ENCODE assay signal across 36 cellular contexts in the genomic region with DNA sequence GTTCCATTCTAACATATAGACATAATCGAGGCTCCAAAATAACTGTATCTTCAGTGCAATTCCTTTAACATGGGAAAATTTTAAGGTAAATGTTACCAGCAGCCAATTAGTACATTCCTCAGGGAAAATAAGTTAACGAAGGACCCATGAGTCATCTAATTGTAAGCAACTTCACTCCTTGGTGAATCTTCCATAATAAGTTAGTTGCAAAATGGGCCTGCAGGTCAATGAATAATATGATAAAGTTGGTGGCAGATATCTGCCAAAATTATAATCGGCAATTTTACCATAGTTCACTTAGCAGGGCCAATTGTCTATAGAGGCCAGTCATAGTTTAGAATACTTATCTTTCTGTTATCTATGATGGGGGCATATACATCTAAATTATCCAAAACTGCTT.
"Had no signal": no experiment of that assay in that cellular context is flagged by ENCODE, and none has a peak within 500 bp of the region (broad histone marks: within the 10 kb centered on the region; RNA-seq: fewer than 3 reads in every experiment).

No MANE protein-coding gene starts in this region.

- H3K4me1 ChIP-seq: adrenal gland, body of pancreas, breast epithelium had no signal

- H3K27me3 Mint-ChIP-seq: activated B cell treated with CpG ODN at 0.5 μM for 24 hours; activated CD4-positive, alpha-beta memory T cell treated with anti-CD3 and anti-CD28 coated beads for 36 hours; activated CD4-positive, alpha-beta T cell treated with anti-CD3 and anti-CD28 coated beads, Interleukin-2, amount 10 ng/mL, durations not matched to agents 24 days and 14 days; activated CD8-positive, alpha-beta T cell treated with anti-CD3 and anti-CD28 coated beads for 36 hours; activated naive CD8-positive, alpha-beta T cell treated with anti-CD3 and anti-CD28 coated beads for 36 hours; activated T-helper 17 cell treated with anti-CD3 and anti-CD28 coated beads, Interleukin-2, amount 50 U/mL, for 72 hours had no signal

- H3K27ac Mint-ChIP-seq: activated B cell treated with CpG ODN at 0.5 μM for 24 hours; activated CD4-positive, alpha-beta memory T cell treated with anti-CD3 and anti-CD28 coated beads for 36 hours; activated CD4-positive, alpha-beta T cell treated with anti-CD3 and anti-CD28 coated beads, Interleukin-2, amount 10 ng/mL, durations not matched to agents 24 days and 14 days; activated CD8-positive, alpha-beta T cell treated with anti-CD3 and anti-CD28 coated beads for 36 hours; activated naive CD4-positive, alpha-beta T cell treated with anti-CD3 and anti-CD28 coated beads for 36 hours; activated naive CD4-positive, alpha-beta T cell treated with anti-CD3 and anti-CD28 coated beads, Interleukin-2, amount 50 U/mL, for 72 hours; activated naive CD8-positive, alpha-beta T cell treated with anti-CD3 and anti-CD28 coated beads for 36 hours; activated T-cell treated with anti-CD3 and anti-CD28 coated beads, Interleukin-2, amount 50 U/mL, for 72 hours; activated T-helper 1 cell treated with anti-CD3 and anti-CD28 coated beads, Interleukin-12 subunit alpha, Interleukin-12 subunit beta, Interleukin-2, Interleukin-4 antibody, amounts not matched to agents 30 ng/mL and 10 ng/mL and 1 ng/mL, durations not matched to agents 14 hours and 24 hours and 36 hours; activated T-helper 17 cell treated with anti-CD3 and anti-CD28 coated beads, Interleukin-2, amount 50 U/mL, for 72 hours; T-helper 1 cell treated with Interleukin-12 subunit alpha and Interleukin-12 subunit beta and Interleukin-4 antibody, amounts not matched to agents 30 μg/mL and 1 μg/mL, for 36 hours; T-helper 2 cell treated with Interferon-gamma antibody and Interleukin-4, amounts not matched to agents 5 μg/mL and 100 μg/mL, for 36 hours had no signal

- H3K9me3 Mint-ChIP-seq: activated B cell treated with CpG ODN at 0.5 μM for 24 hours; activated CD4-positive, alpha-beta memory T cell treated with anti-CD3 and anti-CD28 coated beads for 36 hours; activated CD4-positive, alpha-beta T cell treated with anti-CD3 and anti-CD28 coated beads, Interleukin-2, amount 10 ng/mL, durations not matched to agents 24 days and 14 days; activated CD8-positive, alpha-beta T cell treated with anti-CD3 and anti-CD28 coated beads for 36 hours; activated naive CD4-positive, alpha-beta T cell treated with anti-CD3 and anti-CD28 coated beads for 36 hours; activated naive CD4-positive, alpha-beta T cell treated with anti-CD3 and anti-CD28 coated beads, Interleukin-2, amount 50 U/mL, for 72 hours; activated naive CD8-positive, alpha-beta T cell treated with anti-CD3 and anti-CD28 coated beads for 36 hours; activated T-cell treated with anti-CD3 and anti-CD28 coated beads, Interleukin-2, amount 50 U/mL, for 4 hours; activated T-cell treated with anti-CD3 and anti-CD28 coated beads, Interleukin-2, amount 50 U/mL, for 72 hours; activated T-helper 1 cell treated with anti-CD3 and anti-CD28 coated beads, Interleukin-12 subunit alpha, Interleukin-12 subunit beta, Interleukin-2, Interleukin-4 antibody, amounts not matched to agents 30 ng/mL and 10 ng/mL and 1 ng/mL, durations not matched to agents 14 hours and 24 hours and 36 hours; activated T-helper 17 cell treated with anti-CD3 and anti-CD28 coated beads, Interleukin-2, amount 50 U/mL, for 72 hours; T-helper 1 cell treated with Interleukin-12 subunit alpha and Interleukin-12 subunit beta and Interleukin-4 antibody, amounts not matched to agents 30 μg/mL and 1 μg/mL, for 36 hours; T-helper 2 cell treated with Interferon-gamma antibody and Interleukin-4, amounts not matched to agents 5 μg/mL and 100 μg/mL, for 36 hours had no signal

- H3K4me1 Mint-ChIP-seq: activated CD4-positive, alpha-beta T cell treated with anti-CD3 and anti-CD28 coated beads, Interleukin-2, amount 10 ng/mL, durations not matched to agents 24 days and 14 days; activated naive CD8-positive, alpha-beta T cell treated with anti-CD3 and anti-CD28 coated beads for 36 hours; activated T-helper 17 cell treated with anti-CD3 and anti-CD28 coated beads, Interleukin-2, amount 50 U/mL, for 72 hours had no signal

- H3K36me3 ChIP-seq: adrenal gland, brain microvascular endothelial cell, breast epithelium, WERI-Rb-1 had no signal

- H3K4me3 ChIP-seq: adrenal gland, body of pancreas, breast epithelium had no signal

- H3K36me3 Mint-ChIP-seq: activated naive CD4-positive, alpha-beta T cell treated with anti-CD3 and anti-CD28 coated beads, Interleukin-2, amount 50 U/mL, for 72 hours; activated naive CD8-positive, alpha-beta T cell treated with anti-CD3 and anti-CD28 coated beads for 36 hours had no signal

- DNase-seq: activated B cell treated with CpG ODN at 0.5 μM for 24 hours; activated CD4-positive, alpha-beta memory T cell treated with anti-CD3 and anti-CD28 coated beads for 36 hours; activated CD4-positive, alpha-beta T cell treated with anti-CD3 and anti-CD28 coated beads for 4 hours; activated CD4-positive, alpha-beta T cell treated with anti-CD3 and anti-CD28 coated beads, Interleukin-2, amount 10 ng/mL, durations not matched to agents 24 days and 14 days; activated CD4-positive, alpha-beta T cell treated with anti-CD3 and anti-CD28 coated beads, Interleukin-2, amount 50 U/mL, for 1 hour; activated CD4-positive, alpha-beta T cell treated with anti-CD3 and anti-CD28 coated beads, Interleukin-2, amount 50 U/mL, for 4 hours; activated CD4-positive, CD25-positive, alpha-beta regulatory T cell treated with anti-CD3 and anti-CD28 coated beads, Interleukin-2, amount 50 U/mL, for 72 hours; activated CD8-positive, alpha-beta memory T cell treated with anti-CD3 and anti-CD28 coated beads, Interleukin-2, amount 50 U/mL, for 4 hours; activated CD8-positive, alpha-beta T cell treated with anti-CD3 and anti-CD28 coated beads for 36 hours; activated effector memory CD4-positive, alpha-beta T cell treated with anti-CD3 and anti-CD28 coated beads, Interleukin-2, amount 50 U/mL, for 16 hours; activated gamma-delta T cell treated with Interleukin-2 at 50 U/mL for 16 hours; activated naive CD4-positive, alpha-beta T cell; activated naive CD4-positive, alpha-beta T cell treated with anti-CD3 and anti-CD28 coated beads for 36 hours; activated naive CD4-positive, alpha-beta T cell treated with anti-CD3 and anti-CD28 coated beads, Interleukin-2, amount 50 U/mL, for 16 hours; activated naive CD8-positive, alpha-beta T cell treated with anti-CD3 and anti-CD28 coated beads for 36 hours; activated T-cell treated with anti-CD3 and anti-CD28 coated beads for 4 hours; activated T-cell treated with anti-CD3 and anti-CD28 coated beads, Interleukin-2, amount 50 U/mL, for 1 hour; activated T-cell treated with anti-CD3 and anti-CD28 coated beads, Interleukin-2, amount 50 U/mL, for 4 hours; activated T-cell treated with anti-CD3 and anti-CD28 coated beads, Interleukin-2, amount 50 U/mL, for 72 hours; adrenal gland; amniotic stem cell; aorta; body of pancreas; brain microvascular endothelial cell; central memory CD4-positive, alpha-beta T cell; T-helper 2 cell; T-helper 9 cell; WERI-Rb-1 had no signal

- H3K9me3 ChIP-seq: adrenal gland, body of pancreas, breast epithelium had no signal

- H3K4me3 Mint-ChIP-seq: activated B cell treated with CpG ODN at 0.5 μM for 24 hours; activated CD4-positive, alpha-beta memory T cell treated with anti-CD3 and anti-CD28 coated beads for 36 hours; activated CD4-positive, alpha-beta T cell treated with anti-CD3 and anti-CD28 coated beads, Interleukin-2, amount 10 ng/mL, durations not matched to agents 24 days and 14 days; activated CD8-positive, alpha-beta T cell treated with anti-CD3 and anti-CD28 coated beads for 36 hours; activated naive CD4-positive, alpha-beta T cell treated with anti-CD3 and anti-CD28 coated beads for 36 hours; activated naive CD8-positive, alpha-beta T cell treated with anti-CD3 and anti-CD28 coated beads for 36 hours; activated T-cell treated with anti-CD3 and anti-CD28 coated beads, Interleukin-2, amount 50 U/mL, for 4 hours; activated T-cell treated with anti-CD3 and anti-CD28 coated beads, Interleukin-2, amount 50 U/mL, for 72 hours; activated T-helper 1 cell treated with anti-CD3 and anti-CD28 coated beads, Interleukin-12 subunit alpha, Interleukin-12 subunit beta, Interleukin-2, Interleukin-4 antibody, amounts not matched to agents 30 ng/mL and 10 ng/mL and 1 ng/mL, durations not matched to agents 14 hours and 24 hours and 36 hours; activated T-helper 17 cell treated with anti-CD3 and anti-CD28 coated beads, Interleukin-2, amount 50 U/mL, for 72 hours; T-helper 1 cell treated with Interleukin-12 subunit alpha and Interleukin-12 subunit beta and Interleukin-4 antibody, amounts not matched to agents 30 μg/mL and 1 μg/mL, for 36 hours; T-helper 2 cell treated with Interferon-gamma antibody and Interleukin-4, amounts not matched to agents 5 μg/mL and 100 μg/mL, for 36 hours had no signal

- H3K27ac ChIP-seq: adrenal gland, body of pancreas, brain microvascular endothelial cell, breast epithelium, WERI-Rb-1 had no signal

- FAIRE-seq: astrocyte, colon had no signal

- ATAC-seq: activated CD8-positive, alpha-beta T cell treated with anti-CD3 and anti-CD28 coated beads for 36 hours; activated naive CD4-positive, alpha-beta T cell treated with anti-CD3 and anti-CD28 coated beads, Interleukin-2, amount 50 U/mL, for 72 hours; activated T-cell treated with anti-CD3 and anti-CD28 coated beads, Interleukin-2, amount 50 U/mL, for 4 hours; activated T-cell treated with anti-CD3 and anti-CD28 coated beads, Interleukin-2, amount 50 U/mL, for 72 hours; activated T-helper 17 cell treated with anti-CD3 and anti-CD28 coated beads, Interleukin-2, amount 50 U/mL, for 72 hours; body of pancreas had no signal

- H3K27me3 ChIP-seq: adrenal gland, body of pancreas, brain microvascular endothelial cell, breast epithelium had no signal
